10 cellular contexts compared by ENCODE assay signal in the genomic region with DNA sequence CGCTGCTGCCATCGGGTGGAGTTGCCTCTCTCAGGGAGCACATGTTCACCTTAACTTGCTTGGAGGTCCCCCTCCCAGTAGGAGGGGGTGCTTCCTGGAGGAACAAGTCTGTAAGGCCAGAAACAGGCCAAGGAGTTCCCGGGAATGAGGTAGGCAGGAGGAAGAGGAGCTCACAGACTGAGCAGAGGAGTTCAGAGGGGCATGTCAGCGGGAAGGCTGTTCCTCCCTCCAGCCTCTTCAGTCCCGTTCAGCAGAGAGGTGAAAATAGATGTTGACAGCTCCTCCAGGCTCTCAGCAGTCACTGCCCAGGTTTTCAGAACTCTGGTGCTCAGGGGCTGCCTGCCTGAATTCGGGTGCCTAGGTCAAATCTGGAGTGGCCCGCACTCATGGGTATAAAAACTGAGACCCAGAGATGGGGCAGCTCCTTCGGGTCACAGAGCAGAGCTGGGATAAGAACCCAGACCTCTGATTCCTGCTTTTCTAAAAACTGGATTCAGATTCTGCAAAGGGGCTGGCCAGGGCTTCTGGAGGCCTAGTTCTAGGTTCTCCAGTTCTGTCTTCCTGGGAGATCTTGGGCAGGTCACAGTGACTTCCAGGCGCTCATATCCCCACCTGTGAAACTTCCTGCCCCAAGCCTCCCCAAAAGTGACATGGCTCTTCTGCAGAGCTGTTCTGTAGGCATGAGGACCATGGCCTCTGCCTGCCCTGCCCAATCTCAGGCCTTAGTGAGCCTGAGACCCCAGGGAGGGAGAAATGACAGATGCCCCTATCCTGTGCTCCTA. TPM values are rescaled to one million over a fixed set of nuclear protein-coding genes. Genes with fewer than 3 reads are reported as not detected.
DNase-seq lines count a peak whose midpoint lies in the region; ATAC-seq and TF ChIP-seq lines count a peak whose summit lies in the region.
"Had no signal": no experiment of that assay in that cellular context is flagged by ENCODE, and none has a peak within 500 bp of the region (broad histone marks: within the 10 kb centered on the region; RNA-seq: fewer than 3 reads in every experiment).

No MANE protein-coding gene starts in this region.

- intact Hi-C loops in activated B cell treated with CpG ODN at 0.5 μM for 24 hours (cut with micrococcal nuclease): no loop called here

- POLR2A ChIA-PET in activated B cell treated with CpG ODN at 0.5 μM for 24 hours (lab: Charles Lee): interaction anchor here (0.6 to 2.8 kb wide), 5 partner anchors 10 to 107 kb away, joined by 3 to 8 read pairs (median 5); no protein-coding TSS in a partner anchor

- H3K4me3 Mint-ChIP-seq in activated B cell treated with CpG ODN at 0.5 μM for 24 hours: no peak overlapping the region
- H3K4me3 Mint-ChIP-seq in stimulated activated memory B cell treated with anti-CD40 and anti-IgM and Interleukin-4, amounts not matched to agents 10 μg/mL and 1 μg/mL and 100 μg/mL, for 72 hours: no peak overlapping the region
- H3K4me3 Mint-ChIP-seq: activated T-cell treated with anti-CD3 and anti-CD28 coated beads, Interleukin-2, amount 50 U/mL, for 4 hours had no signal

- no peaks in the 10 kb centered on the region for H3K9me3 Mint-ChIP-seq in activated B cell treated with CpG ODN at 0.5 μM for 24 hours
- H3K9me3 Mint-ChIP-seq in stimulated activated memory B cell treated with anti-CD40 and anti-IgM and Interleukin-4, amounts not matched to agents 10 μg/mL and 1 μg/mL and 100 μg/mL, for 72 hours: no peaks in the 10 kb centered on the region
- H3K9me3 Mint-ChIP-seq: activated T-cell treated with anti-CD3 and anti-CD28 coated beads, Interleukin-2, amount 50 U/mL, for 4 hours had no signal

- TF ChIP-seq POLR2A in GM18951 (IDR thresholded peaks at IDR 0.05; ENCODE audit: extremely low read depth, insufficient read depth, insufficient read length): peak; percentile 19

- H3K36me3 Mint-ChIP-seq in activated B cell treated with CpG ODN at 0.5 μM for 24 hours (ENCODE audit: low read depth): peaks cover 79% of the 10 kb centered on the region
- peaks cover 45% of the 10 kb centered on the region for H3K36me3 Mint-ChIP-seq in stimulated activated memory B cell treated with anti-CD40 and anti-IgM and Interleukin-4, amounts not matched to agents 10 μg/mL and 1 μg/mL and 100 μg/mL, for 72 hours

- no peak for TF ChIP-seq CTCF in activated B cell treated with CpG ODN at 0.5 μM for 24 hours (IDR thresholded peaks at IDR 0.05)

- peak overlapping the region; percentile 80 for H3K27ac Mint-ChIP-seq in activated B cell treated with CpG ODN at 0.5 μM for 24 hours
- peak overlapping the region; percentile 63 for H3K27ac Mint-ChIP-seq in stimulated activated memory B cell treated with anti-CD40 and anti-IgM and Interleukin-4, amounts not matched to agents 10 μg/mL and 1 μg/mL and 100 μg/mL, for 72 hours

- CTCF ChIA-PET in activated B cell treated with CpG ODN at 0.5 μM for 24 hours (lab: Charles Lee): interaction anchor here (0.7 to 5.9 kb wide), 20 partner anchors 8 to 458 kb away, joined by 3 to 75 read pairs (median 4); a partner anchor contains a TSS

- DNase-seq in activated B cell treated with CpG ODN at 0.5 μM for 24 hours: no peak
- DNase-seq in islet precursor cell: peak; percentile 48
- DNase-seq in Ammon's horn (ENCODE audit: low spot score): no peak
- no peak for DNase-seq in T-helper 2 cell
- DNase-seq: activated T-cell treated with anti-CD3 and anti-CD28 coated beads, Interleukin-2, amount 50 U/mL, for 4 hours; foreskin melanocyte; NK-92 treated with Interleukin-12 subunit alpha and Interleukin-12 subunit beta, amount 100 ng/mL, for 24 hours had no signal

- ATAC-seq in activated B cell treated with CpG ODN at 0.5 μM for 24 hours (ENCODE audit: low read depth) (no peak), GM21515 (IDR thresholded peaks at IDR 0.05; ENCODE audit: unreplicated experiment) (no peak)
- no peak for ATAC-seq in stimulated activated memory B cell treated with anti-CD40 and anti-IgM and Interleukin-4, amounts not matched to agents 10 μg/mL and 1 μg/mL and 100 μg/mL, for 72 hours

- H3K4me1 Mint-ChIP-seq in activated B cell treated with CpG ODN at 0.5 μM for 24 hours: peaks cover 18% of the 10 kb centered on the region
- H3K4me1 Mint-ChIP-seq in stimulated activated memory B cell treated with anti-CD40 and anti-IgM and Interleukin-4, amounts not matched to agents 10 μg/mL and 1 μg/mL and 100 μg/mL, for 72 hours: peaks cover 42% of the 10 kb centered on the region

- in situ Hi-C loops in GM18951 (cut with MboI; ENCODE audit: low sequenced_read_pairs, unreplicated experiment): loop anchor here (10.0 kb wide), 1 partner anchor 342 kb away; no protein-coding TSS in a partner anchor

- no peaks in the 10 kb centered on the region for H3K27me3 Mint-ChIP-seq in activated B cell treated with CpG ODN at 0.5 μM for 24 hours
- no peaks in the 10 kb centered on the region for H3K27me3 Mint-ChIP-seq in stimulated activated memory B cell treated with anti-CD40 and anti-IgM and Interleukin-4, amounts not matched to agents 10 μg/mL and 1 μg/mL and 100 μg/mL, for 72 hours

RNA-seq across cellular contexts. Expression of a gene that starts 18.3 kb away (rescaled TPM):
- 73.5 and 96.7 TPM in 2 replicates for total RNA-seq in activated B cell treated with CpG ODN at 0.5 μM for 24 hours

RNA-seq across cellular contexts. Expression of a gene that starts 38.6 kb away (rescaled TPM):
- total RNA-seq in activated B cell treated with CpG ODN at 0.5 μM for 24 hours: 42.6 and 46.8 TPM in 2 replicates
